ENCODE assay signal across 16 cellular contexts in genomic region chrX:41718481-41719245, GRCh38. TPM values are rescaled to one million over a fixed set of nuclear protein-coding genes. Genes with fewer than 3 reads are reported as not detected.
A peak's percentile ranks its signal among the peaks of the same experiment; 100 is the strongest.
DNase-seq lines count a peak whose midpoint lies in the region; ATAC-seq, FAIRE-seq and TF ChIP-seq lines count a peak whose summit lies in the region.
"Had no signal": no experiment of that assay in that cellular context is flagged by ENCODE, and none has a peak within 500 bp of the region (broad histone marks: within the 10 kb centered on the region; RNA-seq: fewer than 3 reads in every experiment).

No MANE protein-coding gene starts in this region.

- H3K4me2 ChIP-seq in HepG2 (ENCODE audit: low read depth, low read length) = no peak overlapping the region
- no peak overlapping the region for H3K4me2 ChIP-seq in mesendoderm (ENCODE audit: low read length)

- TF ChIP-seq EP300 in HepG2 (IDR thresholded peaks at IDR 0.05; ENCODE audit: low read depth in 2 of 2, low read length in 2 of 2) = no peak
- no peak for TF ChIP-seq EP300 in HepG2 (CRISPR knock-in tag; IDR thresholded peaks at IDR 0.05; ENCODE audit: borderline replicate concordance)

- H3K36me3 ChIP-seq in HepG2 (replicated peaks in 1 of 2; ENCODE audit: control insufficient read depth in 1 of 2, insufficient read depth in 2 of 2, low read length in 2 of 2) (no peaks in the 10 kb centered on the region), right lobe of liver (no peaks in the 10 kb centered on the region), mesendoderm (ENCODE audit: control insufficient read depth, insufficient read depth, low read length) (no peaks in the 10 kb centered on the region)
- H3K36me3 ChIP-seq: gastrocnemius medialis, left ventricle myocardium inferior had no signal

- no peaks in the 10 kb centered on the region for H4K20me1 ChIP-seq in HepG2 (ENCODE audit: insufficient read depth, low read length)

- H3K4me1 ChIP-seq in HepG2 (ENCODE audit: insufficient read depth, low read length) (no peaks in the 10 kb centered on the region), right lobe of liver (no peaks in the 10 kb centered on the region), mesendoderm (ENCODE audit: control insufficient read depth, low read depth, low read length) (no peaks in the 10 kb centered on the region)
- H3K4me1 ChIP-seq: gastrocnemius medialis, left ventricle myocardium inferior had no signal

- H2BK5ac ChIP-seq in mesendoderm (ENCODE audit: low read length) = no peak overlapping the region

- H3K79me2 ChIP-seq in HepG2 (ENCODE audit: insufficient read depth, low read length) (no peaks in the 10 kb centered on the region), mesendoderm (ENCODE audit: control insufficient read depth, insufficient read depth, low read length) (no peaks in the 10 kb centered on the region)

- in situ Hi-C loops in HepG2 (cut with HindIII; ENCODE audit: extremely low pct_ligation_motif_present, low pct_unique_long_range_greater_than_20kb) = no loop called here

- no peaks in the 10 kb centered on the region for H3K27me3 ChIP-seq in HepG2 (ENCODE audit: control insufficient read depth in 1 of 2, insufficient read depth in 2 of 2, low read length in 2 of 2)
- no peaks in the 10 kb centered on the region for H3K27me3 ChIP-seq in right lobe of liver
- H3K27me3 ChIP-seq in mesendoderm (ENCODE audit: insufficient read depth, low read length, poor library complexity) = no peaks in the 10 kb centered on the region
- H3K27me3 ChIP-seq: gastrocnemius medialis had no signal

- H3K4ac ChIP-seq in mesendoderm (ENCODE audit: low read depth, low read length) = no peak overlapping the region

- no peaks in the 10 kb centered on the region for H3K79me1 ChIP-seq in mesendoderm (ENCODE audit: low read length)

- H3K27ac ChIP-seq in HepG2 (ENCODE audit: extremely low read length, insufficient read depth, low read length) (no peak overlapping the region), right lobe of liver (no peak overlapping the region), mesendoderm (ENCODE audit: low read depth, low read length) (peak overlapping the region; percentile 78)
- H3K27ac ChIP-seq: gastrocnemius medialis, left ventricle myocardium inferior had no signal

- H2AK5ac ChIP-seq in mesendoderm (ENCODE audit: low read length) = no peak overlapping the region

- no peak overlapping the region for H3K23ac ChIP-seq in mesendoderm (ENCODE audit: low read length)

- intact Hi-C loops in HepG2 (cut with micrococcal nuclease; ENCODE audit: unreplicated experiment) (no loop called here), right lobe of liver (cut with DNase I) (no loop called here)

- ATAC-seq in HepG2 (peak; percentile 44; the same call in 2 of the 3 replicates), right lobe of liver (no peak), HG03378 (IDR thresholded peaks at IDR 0.05; ENCODE audit: unreplicated experiment) (no peak), GM21390 (IDR thresholded peaks at IDR 0.05; ENCODE audit: unreplicated experiment) (no peak)
- ATAC-seq: gastrocnemius medialis, PC-3 had no signal

- no peak for FAIRE-seq in HepG2 (lab: Jason Lieb, UNC)
- FAIRE-seq: A204.1 had no signal

- H3K9ac ChIP-seq in HepG2 (ENCODE audit: insufficient read depth, low read depth, low read length) (no peak overlapping the region), mesendoderm (ENCODE audit: low read length) (no peak overlapping the region)

- peak overlapping the region; percentile 15 for H3K56ac ChIP-seq in mesendoderm (ENCODE audit: low read length)

- peak; percentile 1 for DNase-seq in HepG2 (ENCODE audit: low spot score)
- DNase-seq in right lobe of liver = no peak
- DNase-seq in epithelial cell of proximal tubule (ENCODE audit: low read depth) = peak; percentile 10
- DNase-seq in mesendoderm = peak; percentile 96
- no peak for DNase-seq in NCI-H2107 (lab: John Stamatoyannopoulos, UW)
- no peak for DNase-seq in NCI-H2227 (lab: John Stamatoyannopoulos, UW; ENCODE audit: unreplicated experiment)
- DNase-seq: activated CD4-positive, CD25-positive, alpha-beta regulatory T cell; effector CD8-positive, alpha-beta T cell; gastrocnemius medialis; left ventricle myocardium inferior; PC-3 had no signal

- no peak overlapping the region for H2BK15ac ChIP-seq in mesendoderm (replicated peaks; ENCODE audit: low read depth)

- H3K18ac ChIP-seq in mesendoderm (ENCODE audit: low read length) = peak overlapping the region; percentile 51

- TF ChIP-seq CTCF in HepG2 (CRISPR knock-in tag; IDR thresholded peaks at IDR 0.05) (no peak), right lobe of liver (IDR thresholded peaks at IDR 0.05) (no peak), epithelial cell of proximal tubule (conservative IDR thresholded peaks at IDR 0.05; ENCODE audit: low read depth, low read length) (no peak)

- no peak overlapping the region for H2BK120ac ChIP-seq in mesendoderm (ENCODE audit: low read depth, low read length)

- TF ChIP-seq POLR2A in HepG2 (IDR thresholded peaks at IDR 0.05; ENCODE audit: insufficient read depth in 1 of 2, low read depth in 2 of 2, low read length in 2 of 2) (no peak), right lobe of liver (IDR thresholded peaks at IDR 0.05) (no peak)

- CTCF ChIA-PET in HepG2 (lab: Yijun Ruan, JAX; ENCODE audit: low intra/inter-chr PET ratio, low total read pairs) = no interaction called here

- H3K9me3 ChIP-seq in HepG2 (ENCODE audit: low read length) (no peaks in the 10 kb centered on the region), right lobe of liver (no peaks in the 10 kb centered on the region)
- H3K9me3 ChIP-seq: gastrocnemius medialis, left ventricle myocardium inferior had no signal

- no TSS peak for BruUV-seq in HepG2 (replicated peaks; lab: Mats Ljungman, UMichigan)

- WGBS in HepG2 (ENCODE audit: low lambda C conversion rate) = 100% methylated on average over 4 of the region's 4 CpGs
- 84% methylated on average over 3 of the region's 4 CpGs for WGBS in right lobe of liver (ENCODE audit: insufficient coverage, low coverage, low lambda C conversion rate, missing lambda C conversion rate)
- WGBS in mesendoderm (ENCODE audit: extremely low coverage, insufficient coverage, low lambda C conversion rate) = no CpG with 5 or more reads among the region's 4 CpGs

- POLR2A ChIA-PET in HepG2 (lab: Yijun Ruan, JAX) = no interaction called here

- H2AFZ ChIP-seq in HepG2 (ENCODE audit: low read length) = no peak overlapping the region

- no peak overlapping the region for H4K5ac ChIP-seq in mesendoderm (ENCODE audit: low read length)

- TF ChIP-seq RAD21 in HepG2 (CRISPR knock-in tag; IDR thresholded peaks at IDR 0.05) = no peak

- H3K4me3 ChIP-seq in HepG2 (replicated peaks in 1 of 3; ENCODE audit: insufficient read depth in 1 of 3, low read depth in 2 of 3, low read length in 3 of 3) (no peak overlapping the region), right lobe of liver (no peak overlapping the region), epithelial cell of proximal tubule (ENCODE audit: low read depth, low read length) (no peak overlapping the region), mesendoderm (ENCODE audit: low read length) (no peak overlapping the region)
- H3K4me3 ChIP-seq: gastrocnemius medialis, left ventricle myocardium inferior had no signal

- no peak overlapping the region for H4K8ac ChIP-seq in mesendoderm (ENCODE audit: low read depth, low read length)

RNA-seq across cellular contexts. Expression of gene GPR82, which starts 5.3 kb away (rescaled TPM):
- not detected in 2 replicates for total RNA-seq in HepG2 (2016; rRNA removed; fragmentation: Illumina TruSeq; extraction: Trizol)
- total RNA-seq in HepG2 (2016; cell fraction: cytosol; rRNA removed; fragmentation: Illumina TruSeq; extraction: Trizol; ENCODE audit: low read depth) = not detected in 2 replicates
- not detected in 2 replicates for total RNA-seq in HepG2 (2016; cell fraction: insoluble cytoplasmic fraction; rRNA removed; fragmentation: Illumina TruSeq; extraction: Trizol)
- not detected in 2 replicates for total RNA-seq in HepG2 (2016; cell fraction: membrane; rRNA removed; fragmentation: Illumina TruSeq; extraction: Trizol)
- not detected in 2 replicates for total RNA-seq in HepG2 (2016; cell fraction: nucleus; rRNA removed; fragmentation: Illumina TruSeq; extraction: Trizol)
- not detected in 2 replicates for polyA plus RNA-seq in HepG2 (2011; rRNA removed)
- not detected in 2 replicates for polyA plus RNA-seq in HepG2 (2011; cell fraction: cytosol; rRNA removed)
- not detected in 2 replicates for polyA plus RNA-seq in HepG2 (2011; cell fraction: nucleus; rRNA removed)
- 0.05 TPM in 1 of 2 replicates, not detected in the other for polyA plus RNA-seq in HepG2 (2012)
- not detected in 2 replicates for polyA plus RNA-seq in HepG2 (2016; cell fraction: cytosol; fragmentation: Illumina TruSeq; extraction: Trizol; ENCODE audit: low read depth)
- not detected in 2 replicates for polyA plus RNA-seq in HepG2 (2016; cell fraction: insoluble cytoplasmic fraction; fragmentation: Illumina TruSeq; extraction: Trizol; ENCODE audit: low read depth)
- not detected in 2 replicates for polyA plus RNA-seq in HepG2 (2016; cell fraction: membrane; fragmentation: Illumina TruSeq; extraction: Trizol; ENCODE audit: low read depth)
- not detected in 2 replicates for polyA plus RNA-seq in HepG2 (2016; cell fraction: nucleus; fragmentation: Illumina TruSeq; extraction: Trizol; ENCODE audit: insufficient read depth, low read depth)
- polyA minus RNA-seq in HepG2 (2011; rRNA and poly(A)+ RNA removed; ENCODE audit: low replicate concordance) = not detected in 2 replicates
- polyA minus RNA-seq in HepG2 (2011; cell fraction: cytosol; rRNA and poly(A)+ RNA removed) = not detected in 2 replicates
- not detected in 2 replicates for polyA minus RNA-seq in HepG2 (2011; cell fraction: nucleus; rRNA and poly(A)+ RNA removed)
- under 1 TPM; 0.06 to 0.44 (median 0.20) TPM for total RNA-seq in right lobe of liver
- not detected in 2 replicates for total RNA-seq in epithelial cell of proximal tubule
- polyA plus RNA-seq in mesendoderm (2013, experiment 1 of 2) = not detected
- 0.01 TPM for polyA plus RNA-seq in mesendoderm (2013, experiment 2 of 2)
- total RNA-seq: gastrocnemius medialis, NCI-H460, PC-3, temporal lobe had no signal

RNA-seq across cellular contexts. Expression of gene GPR34, which starts 29.9 kb away (rescaled TPM):
- total RNA-seq in HepG2 (2016; rRNA removed; fragmentation: Illumina TruSeq; extraction: Trizol) (not detected in 2 replicates), right lobe of liver (1 to 10 TPM; 1.8 to 3.8 (median 3.2) TPM), epithelial cell of proximal tubule (not detected in 2 replicates)
- total RNA-seq in HepG2 (2016; cell fraction: cytosol; rRNA removed; fragmentation: Illumina TruSeq; extraction: Trizol; ENCODE audit: low read depth) = not detected in 2 replicates
- total RNA-seq in HepG2 (2016; cell fraction: insoluble cytoplasmic fraction; rRNA removed; fragmentation: Illumina TruSeq; extraction: Trizol) = not detected in 2 replicates
- total RNA-seq in HepG2 (2016; cell fraction: membrane; rRNA removed; fragmentation: Illumina TruSeq; extraction: Trizol) = not detected in 2 replicates
- total RNA-seq in HepG2 (2016; cell fraction: nucleus; rRNA removed; fragmentation: Illumina TruSeq; extraction: Trizol) = not detected in 2 replicates
- polyA plus RNA-seq in HepG2 (2011; rRNA removed) = not detected in 2 replicates
- not detected in 2 replicates for polyA plus RNA-seq in HepG2 (2011; cell fraction: cytosol; rRNA removed)
- not detected in 2 replicates for polyA plus RNA-seq in HepG2 (2011; cell fraction: nucleus; rRNA removed)
- polyA plus RNA-seq in HepG2 (2012) = not detected in 2 replicates
- not detected in 2 replicates for polyA plus RNA-seq in HepG2 (2016; cell fraction: cytosol; fragmentation: Illumina TruSeq; extraction: Trizol; ENCODE audit: low read depth)
- not detected in 2 replicates for polyA plus RNA-seq in HepG2 (2016; cell fraction: insoluble cytoplasmic fraction; fragmentation: Illumina TruSeq; extraction: Trizol; ENCODE audit: low read depth)
- not detected in 2 replicates for polyA plus RNA-seq in HepG2 (2016; cell fraction: membrane; fragmentation: Illumina TruSeq; extraction: Trizol; ENCODE audit: low read depth)
- polyA plus RNA-seq in HepG2 (2016; cell fraction: nucleus; fragmentation: Illumina TruSeq; extraction: Trizol; ENCODE audit: insufficient read depth, low read depth) = not detected in 2 replicates
- not detected in 2 replicates for polyA minus RNA-seq in HepG2 (2011; rRNA and poly(A)+ RNA removed; ENCODE audit: low replicate concordance)
- polyA minus RNA-seq in HepG2 (2011; cell fraction: cytosol; rRNA and poly(A)+ RNA removed) = not detected in 2 replicates
- polyA minus RNA-seq in HepG2 (2011; cell fraction: nucleus; rRNA and poly(A)+ RNA removed) = not detected in 2 replicates
- polyA plus RNA-seq in mesendoderm (2013, experiment 1 of 2) = not detected
- not detected for polyA plus RNA-seq in mesendoderm (2013, experiment 2 of 2)
- total RNA-seq: PC-3 had no signal

Comparison
In these comparisons a context has a peak if more than half of its experiments do, and no peak if none do; other contexts are left out.
1. DNase-seq: peak in HepG2 (single experiment), epithelial cell of proximal tubule (single experiment) and mesendoderm (single experiment); none in right lobe of liver (0 of 3), NCI-H2107 (single experiment) and NCI-H2227 (single experiment).